Comparison of ENCODE assay signal across 1 cellular context in genomic region chr19:18342090-18342632, GRCh38.
TF ChIP-seq lines count a peak whose summit lies in the region.

No MANE protein-coding gene starts in this region.

TF ChIP-seq in HepG2, 621 proteins besides CTCF, POLR2A, EP300 and RAD21:
- TF ChIP-seq ZC3H4 (CRISPR knock-in tag; IDR thresholded peaks at IDR 0.05; ENCODE audit: borderline replicate concordance) = no peak
- peak; percentile 99 for TF ChIP-seq ZNF768 (CRISPR knock-in tag; IDR thresholded peaks at IDR 0.05)
- peak; percentile 90 for TF ChIP-seq ZMYM3 (CRISPR knock-in tag; IDR thresholded peaks at IDR 0.05)
TF ChIP-seq in HepG2: peak in this region for 2.
